In genomic region chr6:116382587-116382986, GRCh38 we compare ENCODE assay signal across 24 cellular contexts.
"Had no signal": no experiment of that assay in that cellular context is flagged by ENCODE, and none has a peak within 500 bp of the region (broad histone marks: within the 10 kb centered on the region; RNA-seq: fewer than 3 reads in every experiment).

No MANE protein-coding gene starts in this region.

- ATAC-seq: activated T-helper 17 cell treated with anti-CD3 and anti-CD28 coated beads, Interleukin-2, amount 50 U/mL, for 72 hours; foreskin keratinocyte; left lobe of liver; lower lobe of right lung; natural killer cell; stimulated activated naive CD8-positive, alpha-beta T cell treated with anti-CD3 and anti-CD28 coated beads, Interleukin-15, amount 100 ng/mL, for 72 hours; T-cell had no signal

- FAIRE-seq: endometrium had no signal

- H3K27me3 Mint-ChIP-seq: activated T-helper 17 cell treated with anti-CD3 and anti-CD28 coated beads, Interleukin-2, amount 50 U/mL, for 72 hours; dendritic cell treated with granulocyte-macrophage colony-stimulating factor and Interleukin-4, amounts not matched to agents 40 ng/mL and 50 ng/mL, for 4 days had no signal

- H3K36me3 ChIP-seq: cardiac muscle cell, lower lobe of right lung, ovary, prostate gland, tibial nerve, vagina, WERI-Rb-1 had no signal

- H3K36me3 Mint-ChIP-seq: activated naive CD8-positive, alpha-beta T cell; natural killer cell; T-cell had no signal

- H3K4me1 Mint-ChIP-seq: natural killer cell had no signal

- H3K27me3 ChIP-seq: cardiac muscle cell, foreskin keratinocyte, ovary, tibial nerve, vagina had no signal

- H3K9me3 ChIP-seq: lower lobe of right lung, ovary, prostate gland, tibial nerve, vagina had no signal

- H3K9me3 Mint-ChIP-seq: activated T-helper 17 cell treated with anti-CD3 and anti-CD28 coated beads, Interleukin-2, amount 50 U/mL, for 72 hours; dendritic cell treated with granulocyte-macrophage colony-stimulating factor and Interleukin-4, amounts not matched to agents 40 ng/mL and 50 ng/mL, for 4 days; natural killer cell; stimulated activated naive CD8-positive, alpha-beta T cell treated with anti-CD3 and anti-CD28 coated beads, Interleukin-15, amount 100 ng/mL, for 72 hours; T-cell; T-helper 2 cell treated with Interferon-gamma antibody and Interleukin-4, amounts not matched to agents 5 μg/mL and 100 μg/mL, for 36 hours had no signal

- H3K4me3 Mint-ChIP-seq: activated naive CD8-positive, alpha-beta T cell; activated T-helper 17 cell treated with anti-CD3 and anti-CD28 coated beads, Interleukin-2, amount 50 U/mL, for 72 hours; dendritic cell treated with granulocyte-macrophage colony-stimulating factor and Interleukin-4, amounts not matched to agents 40 ng/mL and 50 ng/mL, for 4 days; natural killer cell; stimulated activated naive CD8-positive, alpha-beta T cell treated with anti-CD3 and anti-CD28 coated beads, Interleukin-15, amount 100 ng/mL, for 72 hours; T-cell; T-helper 2 cell treated with Interferon-gamma antibody and Interleukin-4, amounts not matched to agents 5 μg/mL and 100 μg/mL, for 36 hours had no signal

- H3K4me1 ChIP-seq: prostate gland had no signal

- H3K4me3 ChIP-seq: cardiac muscle cell, lower lobe of right lung, ovary, prostate gland, tibial nerve, vagina had no signal

- DNase-seq: activated CD4-positive, CD25-positive, alpha-beta regulatory T cell treated with anti-CD3 and anti-CD28 coated beads, Interleukin-2, amount 50 U/mL, for 72 hours; activated T-cell treated with anti-CD3 and anti-CD28 coated beads, Interleukin-2, amount 50 U/mL, for 1 hour; amniotic stem cell; effector CD4-positive, alpha-beta T cell; lower lobe of right lung; midbrain; natural killer cell; ovary; stimulated activated CD4-positive, alpha-beta T cell treated with anti-CD3 and anti-CD28 coated beads, Interleukin-12 subunit alpha, Interleukin-12 subunit beta, amount 100 ng/mL, for 4 hours; stimulated activated CD4-positive, alpha-beta T cell treated with anti-CD3 and anti-CD28 coated beads, Interleukin-4, amount 100 ng/mL, for 4 hours; stimulated activated naive CD8-positive, alpha-beta T cell treated with anti-CD3 and anti-CD28 coated beads, Interleukin-15, amount 100 ng/mL, for 72 hours; T-cell; WERI-Rb-1 had no signal

- H3K27ac ChIP-seq: cardiac muscle cell, foreskin keratinocyte, lower lobe of right lung, ovary, prostate gland, tibial nerve, vagina, WERI-Rb-1 had no signal

- H3K27ac Mint-ChIP-seq: activated naive CD8-positive, alpha-beta T cell; activated T-helper 17 cell treated with anti-CD3 and anti-CD28 coated beads, Interleukin-2, amount 50 U/mL, for 72 hours; dendritic cell treated with granulocyte-macrophage colony-stimulating factor and Interleukin-4, amounts not matched to agents 40 ng/mL and 50 ng/mL, for 4 days; natural killer cell; stimulated activated naive CD8-positive, alpha-beta T cell treated with anti-CD3 and anti-CD28 coated beads, Interleukin-15, amount 100 ng/mL, for 72 hours; T-cell; T-helper 2 cell treated with Interferon-gamma antibody and Interleukin-4, amounts not matched to agents 5 μg/mL and 100 μg/mL, for 36 hours had no signal
